Comparison of ENCODE assay signal across 2 cellular contexts in the genomic region with DNA sequence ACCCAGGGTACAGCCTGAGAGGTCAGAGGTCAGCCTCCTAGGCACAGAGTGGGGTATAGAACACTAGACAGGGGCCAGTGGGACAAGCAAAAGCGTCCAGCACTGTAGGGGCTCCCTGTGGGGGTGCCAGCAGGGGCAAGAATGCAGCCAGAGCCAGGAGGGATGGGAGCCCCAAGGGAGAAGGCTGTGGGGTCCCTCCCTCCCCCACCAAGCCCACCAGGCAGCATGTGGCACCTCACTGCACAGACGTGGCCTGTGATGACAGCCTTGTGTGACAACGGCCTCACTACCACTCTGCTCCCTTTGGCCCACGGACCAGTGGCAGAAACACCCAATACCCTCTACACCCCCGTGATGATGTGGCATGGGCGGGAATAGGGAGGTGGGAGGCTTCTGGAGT.
TF ChIP-seq lines count a peak whose summit lies in the region.

No MANE protein-coding gene starts in this region.

TF ChIP-seq in IMR-90, 13 proteins besides CTCF, POLR2A, EP300 and RAD21:
- TF ChIP-seq MXI1 (IDR thresholded peaks at IDR 0.05; ENCODE audit: borderline replicate concordance, low read depth, low read length): no peak
- TF ChIP-seq, protein P1, sequence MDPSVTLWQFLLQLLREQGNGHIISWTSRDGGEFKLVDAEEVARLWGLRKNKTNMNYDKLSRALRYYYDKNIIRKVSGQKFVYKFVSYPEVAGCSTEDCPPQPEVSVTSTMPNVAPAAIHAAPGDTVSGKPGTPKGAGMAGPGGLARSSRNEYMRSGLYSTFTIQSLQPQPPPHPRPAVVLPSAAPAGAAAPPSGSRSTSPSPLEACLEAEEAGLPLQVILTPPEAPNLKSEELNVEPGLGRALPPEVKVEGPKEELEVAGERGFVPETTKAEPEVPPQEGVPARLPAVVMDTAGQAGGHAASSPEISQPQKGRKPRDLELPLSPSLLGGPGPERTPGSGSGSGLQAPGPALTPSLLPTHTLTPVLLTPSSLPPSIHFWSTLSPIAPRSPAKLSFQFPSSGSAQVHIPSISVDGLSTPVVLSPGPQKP (IDR thresholded peaks at IDR 0.05; ENCODE audit: borderline replicate concordance, low read depth, low read length): no peak
- no peak for TF ChIP-seq MAZ (IDR thresholded peaks at IDR 0.05; ENCODE audit: borderline replicate concordance, low read depth, low read length)
- no peak for TF ChIP-seq RCOR1 (IDR thresholded peaks at IDR 0.05; ENCODE audit: insufficient replicate concordance, low read length)
- TF ChIP-seq RFX5 (IDR thresholded peaks at IDR 0.05; ENCODE audit: low read depth, low read length): no peak
- no peak for TF ChIP-seq SMC3 (IDR thresholded peaks at IDR 0.05; ENCODE audit: low read depth, low read length)
- TF ChIP-seq, protein P2, sequence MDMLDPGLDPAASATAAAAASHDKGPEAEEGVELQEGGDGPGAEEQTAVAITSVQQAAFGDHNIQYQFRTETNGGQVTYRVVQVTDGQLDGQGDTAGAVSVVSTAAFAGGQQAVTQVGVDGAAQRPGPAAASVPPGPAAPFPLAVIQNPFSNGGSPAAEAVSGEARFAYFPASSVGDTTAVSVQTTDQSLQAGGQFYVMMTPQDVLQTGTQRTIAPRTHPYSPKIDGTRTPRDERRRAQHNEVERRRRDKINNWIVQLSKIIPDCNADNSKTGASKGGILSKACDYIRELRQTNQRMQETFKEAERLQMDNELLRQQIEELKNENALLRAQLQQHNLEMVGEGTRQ (IDR thresholded peaks at IDR 0.05; ENCODE audit: low read depth, low read length): no peak
- no peak for TF ChIP-seq FOS (IDR thresholded peaks at IDR 0.05; ENCODE audit: low read depth, low read length)
- no peak for TF ChIP-seq NFE2L2 (IDR thresholded peaks at IDR 0.05; ENCODE audit: low read depth, low read length)
- no peak for TF ChIP-seq CHD1 (IDR thresholded peaks at IDR 0.05; ENCODE audit: low read depth, low read length)
- no peak for TF ChIP-seq BHLHE40 (IDR thresholded peaks at IDR 0.05; ENCODE audit: low read depth, low read length)
- no peak for TF ChIP-seq MAFK (IDR thresholded peaks at IDR 0.05; ENCODE audit: low read depth, low read length)
TF ChIP-seq in IMR-90: peak in this region for 0.

TF ChIP-seq in K562, 482 proteins besides CTCF, POLR2A, EP300 and RAD21:
- 0 out of 2 replicates have a peak, but pooled peaks have one; percentile 36 for TF ChIP-seq POLR2G (IDR thresholded peaks at IDR 0.05; ENCODE audit: low read depth, low read length)
- TF ChIP-seq, protein P3, sequence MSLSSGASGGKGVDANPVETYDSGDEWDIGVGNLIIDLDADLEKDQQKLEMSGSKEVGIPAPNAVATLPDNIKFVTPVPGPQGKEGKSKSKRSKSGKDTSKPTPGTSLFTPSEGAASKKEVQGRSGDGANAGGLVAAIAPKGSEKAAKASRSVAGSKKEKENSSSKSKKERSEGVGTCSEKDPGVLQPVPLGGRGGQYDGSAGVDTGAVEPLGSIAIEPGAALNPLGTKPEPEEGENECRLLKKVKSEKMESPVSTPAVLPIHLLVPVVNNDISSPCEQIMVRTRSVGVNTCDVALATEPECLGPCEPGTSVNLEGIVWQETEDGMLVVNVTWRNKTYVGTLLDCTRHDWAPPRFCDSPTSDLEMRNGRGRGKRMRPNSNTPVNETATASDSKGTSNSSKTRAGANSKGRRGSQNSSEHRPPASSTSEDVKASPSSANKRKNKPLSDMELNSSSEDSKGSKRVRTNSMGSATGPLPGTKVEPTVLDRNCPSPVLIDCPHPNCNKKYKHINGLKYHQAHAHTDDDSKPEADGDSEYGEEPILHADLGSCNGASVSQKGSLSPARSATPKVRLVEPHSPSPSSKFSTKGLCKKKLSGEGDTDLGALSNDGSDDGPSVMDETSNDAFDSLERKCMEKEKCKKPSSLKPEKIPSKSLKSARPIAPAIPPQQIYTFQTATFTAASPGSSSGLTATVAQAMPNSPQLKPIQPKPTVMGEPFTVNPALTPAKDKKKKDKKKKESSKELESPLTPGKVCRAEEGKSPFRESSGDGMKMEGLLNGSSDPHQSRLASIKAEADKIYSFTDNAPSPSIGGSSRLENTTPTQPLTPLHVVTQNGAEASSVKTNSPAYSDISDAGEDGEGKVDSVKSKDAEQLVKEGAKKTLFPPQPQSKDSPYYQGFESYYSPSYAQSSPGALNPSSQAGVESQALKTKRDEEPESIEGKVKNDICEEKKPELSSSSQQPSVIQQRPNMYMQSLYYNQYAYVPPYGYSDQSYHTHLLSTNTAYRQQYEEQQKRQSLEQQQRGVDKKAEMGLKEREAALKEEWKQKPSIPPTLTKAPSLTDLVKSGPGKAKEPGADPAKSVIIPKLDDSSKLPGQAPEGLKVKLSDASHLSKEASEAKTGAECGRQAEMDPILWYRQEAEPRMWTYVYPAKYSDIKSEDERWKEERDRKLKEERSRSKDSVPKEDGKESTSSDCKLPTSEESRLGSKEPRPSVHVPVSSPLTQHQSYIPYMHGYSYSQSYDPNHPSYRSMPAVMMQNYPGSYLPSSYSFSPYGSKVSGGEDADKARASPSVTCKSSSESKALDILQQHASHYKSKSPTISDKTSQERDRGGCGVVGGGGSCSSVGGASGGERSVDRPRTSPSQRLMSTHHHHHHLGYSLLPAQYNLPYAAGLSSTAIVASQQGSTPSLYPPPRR (CRISPR knock-in tag; IDR thresholded peaks at IDR 0.05; ENCODE audit: borderline replicate concordance): no peak
